Comparison of ENCODE assay signal across 13 cellular contexts in the genomic region with DNA sequence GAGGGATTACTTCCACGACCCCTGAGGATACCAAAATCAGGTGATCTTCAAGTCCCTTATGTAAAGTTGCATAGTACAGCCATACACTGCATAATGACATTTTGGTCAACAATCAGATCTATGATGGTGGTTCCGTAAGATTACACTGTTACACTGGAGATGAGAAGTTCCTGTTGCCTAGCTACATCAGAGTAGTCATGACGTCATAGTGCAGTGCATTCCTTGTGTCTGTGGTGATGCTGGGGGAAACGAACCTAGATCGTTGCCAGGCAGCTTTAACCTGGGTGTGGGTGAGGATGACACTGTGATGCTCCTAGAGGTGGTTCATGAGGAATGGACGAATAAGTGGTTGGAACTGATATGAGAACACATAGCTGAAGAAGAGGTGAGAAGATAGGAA. TPM values are rescaled to one million over a fixed set of nuclear protein-coding genes. Genes with fewer than 3 reads are reported as not detected.
DNase-seq lines count a peak whose midpoint lies in the region; ATAC-seq and TF ChIP-seq lines count a peak whose summit lies in the region.
"Had no signal": no experiment of that assay in that cellular context is flagged by ENCODE, and none has a peak within 500 bp of the region (broad histone marks: within the 10 kb centered on the region; RNA-seq: fewer than 3 reads in every experiment).

No MANE protein-coding gene starts in this region.

- H3K27ac Mint-ChIP-seq in endothelial cell (ENCODE audit: unreplicated experiment) (peak overlapping the region; percentile 66), neural crest cell (ENCODE audit: unreplicated experiment) (peak overlapping the region; percentile 88)
- H3K27ac Mint-ChIP-seq in activated CD8-positive, alpha-beta T cell treated with anti-CD3 and anti-CD28 coated beads, Interleukin-2, amount 10 ng/mL, durations not matched to agents 7 days and 5 days = no peak overlapping the region
- H3K27ac Mint-ChIP-seq: CD4-positive, alpha-beta memory T cell; IgD-negative memory B cell had no signal

- no peak overlapping the region for H2AFZ ChIP-seq in GM23248

- no peaks in the 10 kb centered on the region for H4K20me1 ChIP-seq in GM23248 (ENCODE audit: insufficient read depth)

- WGBS in GM23248 (ENCODE audit: low coverage in 1 of 2, low lambda C conversion rate in 2 of 2, missing lambda C conversion rate in 2 of 2), 2 experiments = 76 to 78% methylated on average over 6 of the region's 6 CpGs

- H3K79me2 ChIP-seq in GM23248 (ENCODE audit: insufficient read depth) = no peaks in the 10 kb centered on the region

- H3K27me3 ChIP-seq in GM23248 (replicated peaks; ENCODE audit: insufficient read depth) = no peaks in the 10 kb centered on the region
- H3K27me3 ChIP-seq: BE2C had no signal

- H3K9me3 Mint-ChIP-seq in endothelial cell (ENCODE audit: unreplicated experiment) = no peaks in the 10 kb centered on the region
- H3K9me3 Mint-ChIP-seq in neural crest cell = peaks cover 3% of the 10 kb centered on the region
- H3K9me3 Mint-ChIP-seq in activated CD8-positive, alpha-beta T cell treated with anti-CD3 and anti-CD28 coated beads, Interleukin-2, amount 10 ng/mL, durations not matched to agents 7 days and 5 days (ENCODE audit: insufficient read depth) = peaks cover 15% of the 10 kb centered on the region

- H3K4me1 ChIP-seq in GM23248 (ENCODE audit: insufficient read depth) (no peaks in the 10 kb centered on the region), HEK293 (ENCODE audit: control insufficient read depth, insufficient read depth, low read length) (no peaks in the 10 kb centered on the region)
- H3K4me1 ChIP-seq: A549, BE2C had no signal

- in situ Hi-C loops in GM23248 (cut with MboI) = no loop called here

- TF ChIP-seq CTCF in HEK293 (tag by site-specific recombination; IDR thresholded peaks at IDR 0.05) = no peak
- no peak for TF ChIP-seq CTCF in endothelial cell (IDR thresholded peaks at IDR 0.05; ENCODE audit: unreplicated experiment)
- TF ChIP-seq CTCF in neural crest cell (conservative IDR thresholded peaks at IDR 0.05) = no peak

- H3K4me3 ChIP-seq in GM23248 (no peak overlapping the region), HEK293 (ENCODE audit: low read depth, low read length) (no peak overlapping the region)
- H3K4me3 ChIP-seq: A549 had no signal

- H3K36me3 Mint-ChIP-seq in endothelial cell (ENCODE audit: low read depth, unreplicated experiment) (peaks cover 32% of the 10 kb centered on the region), neural crest cell (ENCODE audit: low read depth) (peaks cover 24% of the 10 kb centered on the region)
- H3K36me3 Mint-ChIP-seq in activated CD8-positive, alpha-beta T cell treated with anti-CD3 and anti-CD28 coated beads, Interleukin-2, amount 10 ng/mL, durations not matched to agents 7 days and 5 days (ENCODE audit: low read depth) = peaks cover 17% of the 10 kb centered on the region

- H3K27me3 Mint-ChIP-seq in endothelial cell (ENCODE audit: unreplicated experiment) (peaks cover 3% of the 10 kb centered on the region), neural crest cell (ENCODE audit: low read depth) (no peaks in the 10 kb centered on the region)
- H3K27me3 Mint-ChIP-seq in activated CD8-positive, alpha-beta T cell treated with anti-CD3 and anti-CD28 coated beads, Interleukin-2, amount 10 ng/mL, durations not matched to agents 7 days and 5 days (ENCODE audit: low read depth) = no peaks in the 10 kb centered on the region
- H3K27me3 Mint-ChIP-seq: CD4-positive, alpha-beta memory T cell; IgD-negative memory B cell had no signal

- H3K4me2 ChIP-seq in GM23248 (ENCODE audit: unreplicated experiment) = no peak overlapping the region
- H3K4me2 ChIP-seq: A549 had no signal

- H3K4me1 Mint-ChIP-seq in endothelial cell (ENCODE audit: unreplicated experiment) (no peaks in the 10 kb centered on the region), neural crest cell (peaks cover 3% of the 10 kb centered on the region)
- no peaks in the 10 kb centered on the region for H3K4me1 Mint-ChIP-seq in activated CD8-positive, alpha-beta T cell treated with anti-CD3 and anti-CD28 coated beads, Interleukin-2, amount 10 ng/mL, durations not matched to agents 7 days and 5 days (ENCODE audit: low read depth)
- H3K4me1 Mint-ChIP-seq: IgD-negative memory B cell had no signal

- H3K9me2 ChIP-seq in GM23248 (ENCODE audit: insufficient read depth) = no peaks in the 10 kb centered on the region

- CTCF ChIA-PET in HEK293 (lab: Yijun Ruan, JAX) = interaction anchor here (1.0 to 1.1 kb wide), 2 partner anchors 8 to 118 kb away, joined by 3 read pairs; no protein-coding TSS in a partner anchor
- CTCF ChIA-PET in activated CD8-positive, alpha-beta T cell treated with anti-CD3 and anti-CD28 coated beads, Interleukin-2, amount 10 ng/mL, durations not matched to agents 7 days and 5 days (lab: Charles Lee) = no interaction called here

- H3F3A ChIP-seq in GM23248 (ENCODE audit: insufficient read depth) = no peaks in the 10 kb centered on the region

- DNase-seq in GM23248 = peak; percentile 15
- no peak for DNase-seq in endothelial cell (ENCODE audit: low spot score)
- DNase-seq in neural crest cell (ENCODE audit: low read depth, low spot score) = no peak
- no peak for DNase-seq in activated CD8-positive, alpha-beta T cell treated with anti-CD3 and anti-CD28 coated beads, Interleukin-2, amount 10 ng/mL, durations not matched to agents 7 days and 5 days
- DNase-seq: BE2C; CD4-positive, alpha-beta memory T cell; GF-D8 had no signal

- POLR2A ChIA-PET in HEK293 (lab: Yijun Ruan, JAX) = no interaction called here
- POLR2A ChIA-PET in activated CD8-positive, alpha-beta T cell treated with anti-CD3 and anti-CD28 coated beads, Interleukin-2, amount 10 ng/mL, durations not matched to agents 7 days and 5 days (lab: Charles Lee) = no interaction called here

- H3K27ac ChIP-seq in GM23248 = no peak overlapping the region
- H3K27ac ChIP-seq in HEK293 (ENCODE audit: extremely low read depth, low read depth, low read length) = no peak overlapping the region
- H3K27ac ChIP-seq: A549, C4-2B had no signal

- H3K4me3 Mint-ChIP-seq in endothelial cell (ENCODE audit: unreplicated experiment) = peak overlapping the region; percentile 43
- H3K4me3 Mint-ChIP-seq in neural crest cell = no peak overlapping the region
- H3K4me3 Mint-ChIP-seq in activated CD8-positive, alpha-beta T cell treated with anti-CD3 and anti-CD28 coated beads, Interleukin-2, amount 10 ng/mL, durations not matched to agents 7 days and 5 days = no peak overlapping the region
- H3K4me3 Mint-ChIP-seq: CD4-positive, alpha-beta memory T cell; IgD-negative memory B cell had no signal

- ATAC-seq in GM18502 (IDR thresholded peaks at IDR 0.05; ENCODE audit: poor library complexity, unreplicated experiment) = no peak
- no peak for ATAC-seq in activated CD8-positive, alpha-beta T cell treated with anti-CD3 and anti-CD28 coated beads, Interleukin-2, amount 10 ng/mL, durations not matched to agents 7 days and 5 days
- ATAC-seq: A549 had no signal

- H3K9ac ChIP-seq in GM23248 = no peak overlapping the region

- H3K36me3 ChIP-seq in GM23248 (ENCODE audit: low read depth) = peaks cover 13% of the 10 kb centered on the region; the same call in 1 of the 2 replicates
- H3K36me3 ChIP-seq in HEK293 (ENCODE audit: control insufficient read depth in 2 of 2, insufficient read depth in 1 of 2, low read length in 2 of 2) = no peaks in the 10 kb centered on the region
- H3K36me3 ChIP-seq: BE2C had no signal

- no peaks in the 10 kb centered on the region for H3K9me3 ChIP-seq in GM23248 (ENCODE audit: low read depth)
- no peaks in the 10 kb centered on the region; the same call in 1 of the 2 replicates for H3K9me3 ChIP-seq in HEK293 (ENCODE audit: control insufficient read depth, insufficient read depth, low read depth, low read length)
- H3K9me3 ChIP-seq: BE2C had no signal

TF ChIP-seq in HEK293, 187 proteins besides CTCF, POLR2A, EP300 and RAD21 (continues in another document):
- no peak for TF ChIP-seq ZNF548 (tag by site-specific recombination; IDR thresholded peaks at IDR 0.05)
- TF ChIP-seq, protein P1, sequence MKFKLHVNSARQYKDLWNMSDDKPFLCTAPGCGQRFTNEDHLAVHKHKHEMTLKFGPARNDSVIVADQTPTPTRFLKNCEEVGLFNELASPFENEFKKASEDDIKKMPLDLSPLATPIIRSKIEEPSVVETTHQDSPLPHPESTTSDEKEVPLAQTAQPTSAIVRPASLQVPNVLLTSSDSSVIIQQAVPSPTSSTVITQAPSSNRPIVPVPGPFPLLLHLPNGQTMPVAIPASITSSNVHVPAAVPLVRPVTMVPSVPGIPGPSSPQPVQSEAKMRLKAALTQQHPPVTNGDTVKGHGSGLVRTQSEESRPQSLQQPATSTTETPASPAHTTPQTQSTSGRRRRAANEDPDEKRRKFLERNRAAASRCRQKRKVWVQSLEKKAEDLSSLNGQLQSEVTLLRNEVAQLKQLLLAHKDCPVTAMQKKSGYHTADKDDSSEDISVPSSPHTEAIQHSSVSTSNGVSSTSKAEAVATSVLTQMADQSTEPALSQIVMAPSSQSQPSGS (tag by site-specific recombination; IDR thresholded peaks at IDR 0.05; ENCODE audit: low read depth) = peak; percentile 39; the same call in 1 of the 2 replicates

RNA-seq across cellular contexts. Expression of a gene that starts 9.1 kb away (rescaled TPM):
- 2.8 and 3.5 TPM in 2 replicates for total RNA-seq in GM23248 (2014; rRNA removed; shearing (Covaris generic))
- 3.9 and 6.0 TPM in 2 replicates for polyA plus RNA-seq in GM23248 (2016; fragmentation: Nextera tagmentation; extraction: Ambion mirVana)
- total RNA-seq in endothelial cell (ENCODE audit: unreplicated experiment) = 7.5 TPM
- total RNA-seq in neural crest cell = 10.0 and 11.5 TPM in 2 replicates
- total RNA-seq in activated CD8-positive, alpha-beta T cell treated with anti-CD3 and anti-CD28 coated beads, Interleukin-2, amount 10 ng/mL, durations not matched to agents 7 days and 5 days = 1 to 10 TPM; 1.5 to 1.6 TPM
- total RNA-seq: HT-29 had no signal
- polyA plus RNA-seq: A549 had no signal

RNA-seq across cellular contexts. Expression of a gene that starts 24.6 kb away (rescaled TPM):
- 22.0 and 34.8 TPM in 2 replicates for total RNA-seq in GM23248 (2014; rRNA removed; shearing (Covaris generic))
- 30.7 and 32.5 TPM in 2 replicates for polyA plus RNA-seq in GM23248 (2016; fragmentation: Nextera tagmentation; extraction: Ambion mirVana)
- 10.3 TPM for total RNA-seq in endothelial cell (ENCODE audit: unreplicated experiment)
- 9.7 and 10.0 TPM in 2 replicates for total RNA-seq in neural crest cell
- 10 to 100 TPM; 15.0 to 17.6 TPM for total RNA-seq in activated CD8-positive, alpha-beta T cell treated with anti-CD3 and anti-CD28 coated beads, Interleukin-2, amount 10 ng/mL, durations not matched to agents 7 days and 5 days
- total RNA-seq: HT-29 had no signal

RNA-seq across cellular contexts. Expression of a gene that starts 48.2 kb away (rescaled TPM):
- 3.8 and 5.3 TPM in 2 replicates for total RNA-seq in GM23248 (2014; rRNA removed; shearing (Covaris generic))
- 6.6 and 7.3 TPM in 2 replicates for polyA plus RNA-seq in GM23248 (2016; fragmentation: Nextera tagmentation; extraction: Ambion mirVana)
- 18.1 TPM for total RNA-seq in endothelial cell (ENCODE audit: unreplicated experiment)
- total RNA-seq in neural crest cell = 24.7 and 25.2 TPM in 2 replicates
- total RNA-seq in activated CD8-positive, alpha-beta T cell treated with anti-CD3 and anti-CD28 coated beads, Interleukin-2, amount 10 ng/mL, durations not matched to agents 7 days and 5 days = 10 to 100 TPM; 15.2 to 15.7 TPM

RNA-seq across cellular contexts. Expression of a gene that starts 52.5 kb away (rescaled TPM):
- total RNA-seq in GM23248 (2014; rRNA removed; shearing (Covaris generic)) = 14.9 and 22.5 TPM in 2 replicates
- polyA plus RNA-seq in GM23248 (2016; fragmentation: Nextera tagmentation; extraction: Ambion mirVana) = 19.2 and 24.2 TPM in 2 replicates
- total RNA-seq in endothelial cell (ENCODE audit: unreplicated experiment) (3.9 TPM), neural crest cell (7.7 and 8.3 TPM in 2 replicates)
- 10 to 100 TPM; 13.0 to 14.7 TPM for total RNA-seq in activated CD8-positive, alpha-beta T cell treated with anti-CD3 and anti-CD28 coated beads, Interleukin-2, amount 10 ng/mL, durations not matched to agents 7 days and 5 days
- total RNA-seq: HT-29 had no signal
